21 cellular contexts compared by ENCODE assay signal in genomic region chr4:164109517-164109916, GRCh38.
DNase-seq lines count a peak whose midpoint lies in the region; ATAC-seq and TF ChIP-seq lines count a peak whose summit lies in the region.
"Had no signal": no experiment of that assay in that cellular context is flagged by ENCODE, and none has a peak within 500 bp of the region (broad histone marks: within the 10 kb centered on the region; RNA-seq: fewer than 3 reads in every experiment).

No MANE protein-coding gene starts in this region.

- H3K36me3 Mint-ChIP-seq in mesothelial cell of epicardium = no peaks in the 10 kb centered on the region

- no peak for ATAC-seq in HG02852 (IDR thresholded peaks at IDR 0.05; ENCODE audit: unreplicated experiment)
- ATAC-seq: Panc1 had no signal

- H3K27ac ChIP-seq in substantia nigra (ENCODE audit: low read depth, low read length, poor library complexity, severe bottlenecking) = no peak overlapping the region
- H3K27ac ChIP-seq: C4-2B, HL-60, SJSA1 had no signal

- H3K27me3 Mint-ChIP-seq in mesothelial cell of epicardium (ENCODE audit: low read depth) = peaks cover 4% of the 10 kb centered on the region

- no peak overlapping the region for H3K4me3 Mint-ChIP-seq in mesothelial cell of epicardium
- H3K4me3 Mint-ChIP-seq: HFFc6 had no signal

- no peak overlapping the region for H3K4me3 ChIP-seq in retinal pigment epithelial cell (ENCODE audit: low read length)
- H3K4me3 ChIP-seq: MG63, SJSA1 had no signal

- DNase-seq in ELR (ENCODE audit: low read depth) = peak; percentile 1
- peak; percentile 35 for DNase-seq in astrocyte of the hippocampus (ENCODE audit: low read depth, low spot score)
- no peak for DNase-seq in mesothelial cell of epicardium (ENCODE audit: low spot score in 2 of 2, unreplicated experiment in 2 of 2)
- peak; percentile 55 for DNase-seq in retinal pigment epithelial cell (ENCODE audit: low read depth)
- DNase-seq in substantia nigra (lab: John Stamatoyannopoulos, UW) = no peak
- DNase-seq in stimulated activated CD8-positive, alpha-beta memory T cell treated with anti-CD3 and anti-CD28 coated beads, Interleukin-4, amount 100 ng/mL, for 48 hours = no peak
- DNase-seq: DMS53, EL, HFFc6, IMR-90, MG63, NCI-H1092 treated with DMSO at 0.1 percent for 48 hours, NCI-H146, NCI-H2029 treated with DMSO at 0.1 percent for 48 hours, NCI-H2171, NCI-H446 treated with DMSO at 0.1 percent for 48 hours had no signal

- peaks cover 8% of the 10 kb centered on the region for H3K4me1 Mint-ChIP-seq in mesothelial cell of epicardium

- peak overlapping the region; percentile 2 for H3K27ac Mint-ChIP-seq in mesothelial cell of epicardium
- H3K27ac Mint-ChIP-seq: HFFc6 had no signal

- H3K9me3 Mint-ChIP-seq in mesothelial cell of epicardium = no peaks in the 10 kb centered on the region

- TF ChIP-seq CTCF in mesothelial cell of epicardium (IDR thresholded peaks at IDR 0.05; ENCODE audit: unreplicated experiment) (no peak), retinal pigment epithelial cell (conservative IDR thresholded peaks at IDR 0.05; ENCODE audit: low read depth, low read length) (no peak)

Comparison
In these comparisons a context has a peak if more than half of its experiments do, and no peak if none do; other contexts are left out.
1. DNase-seq: peak in ELR (single experiment), astrocyte of the hippocampus (single experiment) and retinal pigment epithelial cell (single experiment); none in mesothelial cell of epicardium (0 of 2), substantia nigra (0 of 49) and stimulated activated CD8-positive, alpha-beta memory T cell treated with anti-CD3 and anti-CD28 coated beads, Interleukin-4, amount 100 ng/mL, for 48 hours (single experiment).